Comparison of ENCODE assay signal across 21 cellular contexts in genomic region chr9:100879884-100880283, GRCh38.
A peak's percentile ranks its signal among the peaks of the same experiment; 100 is the strongest.
DNase-seq lines count a peak whose midpoint lies in the region; ATAC-seq and TF ChIP-seq lines count a peak whose summit lies in the region.
"Had no signal": no experiment of that assay in that cellular context is flagged by ENCODE, and none has a peak within 500 bp of the region (broad histone marks: within the 10 kb centered on the region; RNA-seq: fewer than 3 reads in every experiment).

No MANE protein-coding gene starts in this region.

- H3K4me1 Mint-ChIP-seq in GM23338 (0 out of 3 replicates have a peak, but pooled peaks cover 3% of the 10 kb centered on the region), endodermal cell (peaks cover 2% of the 10 kb centered on the region), Caco-2 (ENCODE audit: low read depth, unreplicated experiment) (no peaks in the 10 kb centered on the region)
- H3K4me1 Mint-ChIP-seq: B cell had no signal

- no peaks in the 10 kb centered on the region for H3K9me2 ChIP-seq in GM23338 (ENCODE audit: insufficient read depth)

- H3K4me1 ChIP-seq in GM23338 (ENCODE audit: insufficient read depth) (no peaks in the 10 kb centered on the region), endodermal cell (ENCODE audit: control insufficient read depth, insufficient read depth, low read length) (no peaks in the 10 kb centered on the region), subcutaneous abdominal adipose tissue (ENCODE audit: control insufficient read depth in 5 of 5, insufficient read depth in 5 of 5, low read length in 5 of 5) (peaks cover 0 to 27% (median 5%) of the 10 kb centered on the region in 5 donors), Caco-2 (no peaks in the 10 kb centered on the region)
- H3K4me1 ChIP-seq: A549 had no signal

- H3K36me3 Mint-ChIP-seq in GM23338 (ENCODE audit: low read depth), result no peaks in the 10 kb centered on the region
- no peaks in the 10 kb centered on the region for H3K36me3 Mint-ChIP-seq in endodermal cell (ENCODE audit: low read depth)
- no peaks in the 10 kb centered on the region for H3K36me3 Mint-ChIP-seq in Caco-2 (ENCODE audit: insufficient read depth, unreplicated experiment)
- H3K36me3 Mint-ChIP-seq: CD8-positive, alpha-beta T cell had no signal

- H3K9me3 ChIP-seq in endodermal cell (ENCODE audit: control insufficient read depth, low read length) (no peaks in the 10 kb centered on the region), subcutaneous abdominal adipose tissue (ENCODE audit: control insufficient read depth in 5 of 5, low read length in 5 of 5) (no peaks in the 10 kb centered on the region), Caco-2 (no peaks in the 10 kb centered on the region)
- H3K9me3 ChIP-seq: A549; BLaER1 treated with 17β-estradiol and CSF1 and Interleukin-3, amounts not matched to agents 10 nM and 100 nM had no signal

- no peaks in the 10 kb centered on the region for H3K36me3 ChIP-seq in GM23338 (ENCODE audit: insufficient read depth)
- H3K36me3 ChIP-seq in endodermal cell (ENCODE audit: control insufficient read depth, insufficient read depth, low read length), result no peaks in the 10 kb centered on the region
- H3K36me3 ChIP-seq in subcutaneous abdominal adipose tissue (ENCODE audit: control insufficient read depth in 5 of 5, insufficient read depth in 5 of 5, low read length in 5 of 5), result no peaks in the 10 kb centered on the region
- H3K36me3 ChIP-seq in Caco-2 (ENCODE audit: control insufficient read depth, insufficient read depth, low read length), result no peaks in the 10 kb centered on the region
- H3K36me3 ChIP-seq: BLaER1 treated with 17β-estradiol and CSF1 and Interleukin-3, amounts not matched to agents 10 nM and 100 nM had no signal

- H3K4me3 ChIP-seq in GM23338 (no peak overlapping the region), endodermal cell (ENCODE audit: low read length) (no peak overlapping the region), subcutaneous abdominal adipose tissue (ENCODE audit: low read depth in 1 of 5, low read length in 5 of 5) (no peak overlapping the region), Caco-2 (ENCODE audit: low read depth, low read length) (no peak overlapping the region)
- H3K4me3 ChIP-seq: A549; BLaER1 treated with 17β-estradiol and CSF1 and Interleukin-3, amounts not matched to agents 10 nM and 100 nM; GM12878 had no signal

- POLR2A ChIA-PET in Caco-2 (lab: Charles Lee), result no interaction called here

- H3K79me2 ChIP-seq in GM23338 (replicated peaks; ENCODE audit: insufficient read depth), result no peaks in the 10 kb centered on the region

- intact Hi-C loops in Caco-2 (cut with micrococcal nuclease; ENCODE audit: unreplicated experiment), result no loop called here

- BruUV-seq in Caco-2 (replicated peaks; lab: Mats Ljungman, UMichigan), result no TSS peak

- peak overlapping the region; percentile 45; the same call in 1 of the 2 replicates for H2AFZ ChIP-seq in GM23338

- no peaks in the 10 kb centered on the region for H4K20me1 ChIP-seq in GM23338 (replicated peaks; ENCODE audit: insufficient read depth)
- H4K20me1 ChIP-seq: BLaER1 treated with 17β-estradiol and CSF1 and Interleukin-3, amounts not matched to agents 10 nM and 100 nM had no signal

- no peak overlapping the region for H3K27ac Mint-ChIP-seq in GM23338
- H3K27ac Mint-ChIP-seq in endodermal cell, result no peak overlapping the region
- H3K27ac Mint-ChIP-seq in Caco-2 (ENCODE audit: unreplicated experiment), result no peak overlapping the region
- H3K27ac Mint-ChIP-seq: B cell; CD4-positive, alpha-beta T cell; CD8-positive, alpha-beta T cell had no signal

- no peak overlapping the region for H3K4me2 ChIP-seq in GM23338
- H3K4me2 ChIP-seq: A549; BLaER1 treated with 17β-estradiol and CSF1 and Interleukin-3, amounts not matched to agents 10 nM and 100 nM had no signal

- no peak for TF ChIP-seq CTCF in GM23338 (conservative IDR thresholded peaks at IDR 0.05; ENCODE audit: low read depth in 2 of 2)
- no peak for TF ChIP-seq CTCF in endodermal cell (conservative IDR thresholded peaks at IDR 0.05)
- no peak for TF ChIP-seq CTCF in Caco-2 (IDR thresholded peaks at IDR 0.05; ENCODE audit: insufficient read depth in 1 of 2, low read depth in 1 of 2, low read length in 1 of 2, severe bottlenecking in 1 of 2, unreplicated experiment in 1 of 2)

- no peak overlapping the region for H3K9ac ChIP-seq in endodermal cell (ENCODE audit: extremely low read depth, low read length, poor library complexity, severe bottlenecking)
- no peak overlapping the region for H3K9ac ChIP-seq in subcutaneous abdominal adipose tissue (ENCODE audit: low read length in 5 of 5)
- H3K9ac ChIP-seq: BLaER1 treated with 17β-estradiol and CSF1 and Interleukin-3, amounts not matched to agents 10 nM and 100 nM had no signal

- no peaks in the 10 kb centered on the region for H3K27me3 ChIP-seq in GM23338 (ENCODE audit: insufficient read depth)
- no peaks in the 10 kb centered on the region for H3K27me3 ChIP-seq in endodermal cell (ENCODE audit: control insufficient read depth, insufficient read depth, low read length, poor library complexity, severe bottlenecking)
- H3K27me3 ChIP-seq in subcutaneous abdominal adipose tissue (ENCODE audit: control insufficient read depth in 5 of 5, insufficient read depth in 4 of 5, low read length in 5 of 5), result no peaks in the 10 kb centered on the region
- H3K27me3 ChIP-seq in Caco-2 (replicated peaks; ENCODE audit: control insufficient read depth, insufficient read depth, low read length), result no peaks in the 10 kb centered on the region
- H3K27me3 ChIP-seq: BLaER1 treated with 17β-estradiol and CSF1 and Interleukin-3, amounts not matched to agents 10 nM and 100 nM had no signal

- H3K9me3 Mint-ChIP-seq in GM23338 (no peaks in the 10 kb centered on the region), endodermal cell (no peaks in the 10 kb centered on the region), Caco-2 (ENCODE audit: unreplicated experiment) (no peaks in the 10 kb centered on the region)

- ATAC-seq in GM23338, result no peak
- ATAC-seq in GM19395 (IDR thresholded peaks at IDR 0.05; ENCODE audit: unreplicated experiment), result no peak
- ATAC-seq: A549; CD8-positive, alpha-beta T cell; GM12878 had no signal

- H3F3A ChIP-seq in GM23338 (replicated peaks; ENCODE audit: low read depth), result no peaks in the 10 kb centered on the region

- no peaks in the 10 kb centered on the region for H3K27me3 Mint-ChIP-seq in GM23338 (ENCODE audit: insufficient read depth, low read depth, poor library complexity)
- no peaks in the 10 kb centered on the region for H3K27me3 Mint-ChIP-seq in endodermal cell (ENCODE audit: insufficient read depth)
- no peaks in the 10 kb centered on the region for H3K27me3 Mint-ChIP-seq in Caco-2 (ENCODE audit: insufficient read depth, unreplicated experiment)
- H3K27me3 Mint-ChIP-seq: B cell; CD4-positive, alpha-beta T cell had no signal

- 81 to 100% methylated on average over 1 of the region's 1 CpG for WGBS in endodermal cell (ENCODE audit: insufficient coverage in 1 of 2, insufficient read length in 1 of 2), 2 experiments

- H3K27ac ChIP-seq in GM23338 (ENCODE audit: low read depth), result no peak overlapping the region
- no peak overlapping the region for H3K27ac ChIP-seq in endodermal cell (ENCODE audit: low read depth, low read length)
- H3K27ac ChIP-seq in subcutaneous abdominal adipose tissue (ENCODE audit: low read depth, low read length), result peak overlapping the region; percentile 60
- H3K27ac ChIP-seq: 22Rv1; A549; BLaER1 treated with 17β-estradiol and CSF1 and Interleukin-3, amounts not matched to agents 10 nM and 100 nM; C4-2B had no signal

- DNase-seq in GM23338 (ENCODE audit: low spot score) (peak; percentile 10), endodermal cell (peak; percentile 47), Caco-2 (no peak)
- DNase-seq: AML-193; CD4-positive, alpha-beta T cell; CD8-positive, alpha-beta T cell; DMS 273 treated with DMSO at 0.1 percent for 48 hours; DMS153; DMS53; DMS79; DND-41; EL; GDM1 had no signal

- CTCF ChIA-PET in Caco-2 (lab: Charles Lee), result no interaction called here

- H3K4me3 Mint-ChIP-seq in GM23338 (no peak overlapping the region), endodermal cell (no peak overlapping the region), Caco-2 (ENCODE audit: unreplicated experiment) (no peak overlapping the region)
- H3K4me3 Mint-ChIP-seq: B cell; CD4-positive, alpha-beta T cell; CD8-positive, alpha-beta T cell had no signal

TF ChIP-seq in GM23338, 12 proteins besides CTCF, POLR2A, EP300 and RAD21 (continues in another document):
- TF ChIP-seq REST (IDR thresholded peaks at IDR 0.05; ENCODE audit: unreplicated experiment), result no peak
- no peak for TF ChIP-seq JUNB (IDR thresholded peaks at IDR 0.05; ENCODE audit: unreplicated experiment)
- no peak for TF ChIP-seq ETS1 (IDR thresholded peaks at IDR 0.05)

Comparison
In these comparisons a context has a peak if more than half of its experiments do, and no peak if none do; other contexts are left out.
1. DNase-seq: peak in GM23338 (single experiment) and endodermal cell (single experiment); none in Caco-2 (0 of 2).